In genomic region chr1:152983234-152983633, GRCh38 we compare ENCODE assay signal across 18 cellular contexts. TPM values are rescaled to one million over a fixed set of nuclear protein-coding genes. Genes with fewer than 3 reads are reported as not detected.
DNase-seq lines count a peak whose midpoint lies in the region; ATAC-seq and TF ChIP-seq lines count a peak whose summit lies in the region.
"Had no signal": no experiment of that assay in that cellular context is flagged by ENCODE, and none has a peak within 500 bp of the region (broad histone marks: within the 10 kb centered on the region; RNA-seq: fewer than 3 reads in every experiment).

No MANE protein-coding gene starts in this region.

- no peaks in the 10 kb centered on the region for H3K79me2 ChIP-seq in PC-3 (ENCODE audit: low read length)

- H3K9me3 ChIP-seq in PC-3 (ENCODE audit: low read length) (no peaks in the 10 kb centered on the region), esophagus (ENCODE audit: control insufficient read depth in 2 of 2, insufficient read depth in 1 of 2, low read depth in 1 of 2, low read length in 1 of 2) (no peaks in the 10 kb centered on the region)

- DNase-seq in NCI-H82 (lab: John Stamatoyannopoulos, UW), result peak; percentile 14
- DNase-seq in NCI-H82 treated with DMSO at 0.1 percent for 48 hours (lab: John Stamatoyannopoulos, UW; ENCODE audit: unreplicated experiment), result no peak
- peak; percentile 10 for DNase-seq in PC-3
- DNase-seq in LoVo (ENCODE audit: low spot score), result no peak
- no peak for DNase-seq in activated CD4-positive, CD25-positive, alpha-beta regulatory T cell treated with anti-CD3 and anti-CD28 coated beads, Interleukin-2, amount 50 U/mL, for 72 hours
- DNase-seq: CD4-positive, CD25-positive, alpha-beta regulatory T cell; DMS 273 treated with DMSO at 0.1 percent for 48 hours; HCEC 1CT; HFFc6 had no signal

- intact Hi-C loops in PC-3 (cut with micrococcal nuclease), result no loop called here

- H3K4me2 ChIP-seq in PC-3 (ENCODE audit: low read length), result no peak overlapping the region

- H2AFZ ChIP-seq in PC-3 (ENCODE audit: low read length), result no peak overlapping the region

- CTCF ChIA-PET in PC-3 (lab: Charles Lee), result no interaction called here

- no peak overlapping the region for H3K9ac ChIP-seq in PC-3 (ENCODE audit: low read length)

- BruUV-seq in PC-3 (replicated peaks; lab: Mats Ljungman, UMichigan), result no TSS peak

- ATAC-seq in PC-3 (no peak), HG02571 (IDR thresholded peaks at IDR 0.05; ENCODE audit: unreplicated experiment) (no peak)

- TF ChIP-seq CTCF in PC-3 (conservative IDR thresholded peaks at IDR 0.05; ENCODE audit: low read depth, low read length), result no peak

- no peak overlapping the region for H3K27ac ChIP-seq in PC-3 (ENCODE audit: low read length)
- H3K27ac ChIP-seq in esophagus (ENCODE audit: low read depth in 2 of 2, low read length in 1 of 2), result peak overlapping the region; percentile 82 to 92
- H3K27ac ChIP-seq: 22Rv1 had no signal

- H3K4me3 ChIP-seq in PC-3 (ENCODE audit: low read length) (no peak overlapping the region), esophagus (ENCODE audit: low read depth in 1 of 2, low read length in 2 of 2) (no peak overlapping the region)

- H4K20me1 ChIP-seq in PC-3 (ENCODE audit: low read length), result no peaks in the 10 kb centered on the region

- no peaks in the 10 kb centered on the region for H3K36me3 ChIP-seq in PC-3 (ENCODE audit: low read depth, low read length)
- no peaks in the 10 kb centered on the region for H3K36me3 ChIP-seq in esophagus (ENCODE audit: control insufficient read depth in 2 of 2, insufficient read depth in 2 of 2, low read length in 1 of 2)

- POLR2A ChIA-PET in PC-3 (lab: Charles Lee; ENCODE audit: unreplicated experiment), result no interaction called here

- H3K4me1 ChIP-seq in PC-3 (ENCODE audit: insufficient read depth, low read length) (peaks cover 13% of the 10 kb centered on the region), esophagus (ENCODE audit: control insufficient read depth in 2 of 2, insufficient read depth in 2 of 2, low read length in 1 of 2) (peaks cover 0 to 15% of the 10 kb centered on the region in 2 donors)

- H3K9me2 ChIP-seq in PC-3 (replicated peaks; ENCODE audit: low read length), result no peaks in the 10 kb centered on the region

- H3F3A ChIP-seq in PC-3 (ENCODE audit: low read length, unreplicated experiment), result no peaks in the 10 kb centered on the region

- H3K27me3 ChIP-seq in PC-3 (ENCODE audit: low read length) (peaks cover 28% of the 10 kb centered on the region), esophagus (ENCODE audit: control insufficient read depth in 1 of 2, insufficient read depth in 2 of 2, low read length in 2 of 2) (no peaks in the 10 kb centered on the region)

RNA-seq across cellular contexts. Expression of gene SPRR1A, which starts 0.6 kb away (rescaled TPM):
- not detected in 2 replicates for total RNA-seq in PC-3 (2014; rRNA removed)
- polyA plus RNA-seq in esophagus, result 1,000 to 10,000 TPM; 3,249 to 3,812 TPM
- total RNA-seq: A673; CD4-positive, CD25-positive, alpha-beta regulatory T cell; Daoy; H4; HFFc6; HT1080 had no signal
- polyA plus RNA-seq: BJ; CD4-positive, CD25-positive, alpha-beta regulatory T cell; IgD-negative memory B cell had no signal

RNA-seq across cellular contexts. Expression of gene SPRR4, which starts 12.8 kb away (rescaled TPM):
- not detected in 2 replicates for total RNA-seq in PC-3 (2014; rRNA removed)
- under 1 TPM in 1 of 2 donors, not detected in 1; 0.48 TPM for polyA plus RNA-seq in esophagus
- total RNA-seq: A673; CD4-positive, CD25-positive, alpha-beta regulatory T cell; Daoy; H4; HFFc6; HT1080 had no signal
- polyA plus RNA-seq: BJ; CD4-positive, CD25-positive, alpha-beta regulatory T cell; IgD-negative memory B cell had no signal

RNA-seq across cellular contexts. Expression of gene SPRR3, which starts 18.3 kb away (rescaled TPM):
- 0.51 TPM in 1 of 2 replicates, not detected in the other for total RNA-seq in PC-3 (2014; rRNA removed)
- polyA plus RNA-seq in esophagus, result over 10,000 TPM; 18,496 to 19,645 TPM
- total RNA-seq: A673; CD4-positive, CD25-positive, alpha-beta regulatory T cell; Daoy; H4; HFFc6; HT1080 had no signal
- polyA plus RNA-seq: BJ; CD4-positive, CD25-positive, alpha-beta regulatory T cell; IgD-negative memory B cell had no signal

RNA-seq across cellular contexts. Expression of gene SPRR5, which starts 36.2 kb away (rescaled TPM):
- not detected in 2 replicates for total RNA-seq in PC-3 (2014; rRNA removed)
- 1 to 10 TPM; 1.1 to 4.2 TPM for polyA plus RNA-seq in esophagus
- total RNA-seq: A673; CD4-positive, CD25-positive, alpha-beta regulatory T cell; Daoy; H4; HFFc6; HT1080 had no signal
- polyA plus RNA-seq: BJ; CD4-positive, CD25-positive, alpha-beta regulatory T cell; IgD-negative memory B cell had no signal

RNA-seq across cellular contexts. Expression of gene SPRR1B, which starts 47.8 kb away (rescaled TPM):
- total RNA-seq in PC-3 (2014; rRNA removed), result not detected in 2 replicates
- polyA plus RNA-seq in esophagus, result 1,000 to 10,000 TPM; 2,433 to 2,781 TPM
- total RNA-seq: A673; CD4-positive, CD25-positive, alpha-beta regulatory T cell; Daoy; H4; HFFc6; HT1080 had no signal
- polyA plus RNA-seq: BJ; CD4-positive, CD25-positive, alpha-beta regulatory T cell; IgD-negative memory B cell had no signal

Comparison
In these comparisons a context has a peak if more than half of its experiments do, and no peak if none do; other contexts are left out.
1. DNase-seq: peak in NCI-H82 (single experiment) and PC-3 (single experiment); none in NCI-H82 treated with DMSO at 0.1 percent for 48 hours (single experiment), LoVo (single experiment) and activated CD4-positive, CD25-positive, alpha-beta regulatory T cell treated with anti-CD3 and anti-CD28 coated beads, Interleukin-2, amount 50 U/mL, for 72 hours (single experiment).